ENCODE assay signal across 10 cellular contexts in the genomic region with DNA sequence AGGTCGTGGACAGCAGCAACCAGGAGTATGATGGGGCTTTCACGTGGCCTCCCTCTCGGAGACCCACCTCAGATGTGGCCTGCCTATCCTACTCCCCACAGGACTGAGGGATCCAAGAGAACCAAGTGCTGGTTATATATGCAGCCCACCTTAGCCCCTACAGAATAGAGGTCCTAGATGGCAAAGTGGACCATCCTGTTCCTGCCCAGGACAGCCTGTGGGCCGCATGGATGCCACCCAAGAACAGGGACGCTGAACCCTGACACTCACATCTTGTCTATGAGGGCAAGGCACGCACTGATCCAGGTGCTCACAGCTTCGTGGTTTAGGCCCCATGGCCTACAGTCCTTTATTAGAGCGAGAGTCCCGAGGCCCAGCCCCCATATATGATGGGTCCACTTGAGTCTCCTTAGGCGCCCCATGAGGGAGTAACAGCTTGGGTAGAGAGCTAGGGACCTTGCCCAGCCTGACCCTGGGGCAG. TPM values are rescaled to one million over a fixed set of nuclear protein-coding genes. Genes with fewer than 3 reads are reported as not detected.
DNase-seq lines count a peak whose midpoint lies in the region; ATAC-seq, FAIRE-seq and TF ChIP-seq lines count a peak whose summit lies in the region.
"Had no signal": no experiment of that assay in that cellular context is flagged by ENCODE, and none has a peak within 500 bp of the region (broad histone marks: within the 10 kb centered on the region; RNA-seq: fewer than 3 reads in every experiment).

No MANE protein-coding gene starts in this region.

- H3K9me3 Mint-ChIP-seq in T-cell = no peaks in the 10 kb centered on the region

- DNase-seq in DMS79 treated with DMSO at 0.1 percent for 48 hours (lab: John Stamatoyannopoulos, UW) (peak; percentile 29), DMS79 (lab: John Stamatoyannopoulos, UW) (no peak), T-cell (no peak), kidney (no peak), NCI-H345 treated with DMSO at 0.1 percent for 48 hours (lab: John Stamatoyannopoulos, UW; ENCODE audit: unreplicated experiment) (no peak)

- H3K27ac Mint-ChIP-seq in T-cell = no peak overlapping the region

- intact Hi-C loops in kidney (cut with DNase I) = no loop called here

- CTCF ChIA-PET in T-cell (lab: Charles Lee) = interaction anchor here (0.6 to 1.6 kb wide), 7 partner anchors 14 to 151 kb away, joined by 3 to 8 read pairs (median 4); a partner anchor contains a TSS

- H3K27me3 ChIP-seq in iPS-15b (ENCODE audit: control insufficient read depth, insufficient read depth, low read length) (no peaks in the 10 kb centered on the region), stomach smooth muscle (ENCODE audit: control insufficient read depth in 1 of 2, insufficient read depth in 2 of 2, low read length in 2 of 2) (no peaks in the 10 kb centered on the region)

- peaks cover 12% of the 10 kb centered on the region for H3K36me3 ChIP-seq in iPS-15b (ENCODE audit: control insufficient read depth, insufficient read depth, low read length)
- H3K36me3 ChIP-seq in stomach smooth muscle (ENCODE audit: control insufficient read depth in 2 of 2, insufficient read depth in 2 of 2, low read length in 2 of 2) = peaks cover 6 to 16% of the 10 kb centered on the region in 2 donors
- peaks cover 7 to 10% of the 10 kb centered on the region in 2 donors for H3K36me3 ChIP-seq in kidney (ENCODE audit: control insufficient read depth in 1 of 2, insufficient read depth in 2 of 2, low read length in 2 of 2)

- H3K27me3 Mint-ChIP-seq in T-cell = no peaks in the 10 kb centered on the region

- no peak for FAIRE-seq in kidney (lab: Jason Lieb, UNC)
- FAIRE-seq: A204.1, astrocyte had no signal

- H3K27ac ChIP-seq in stomach smooth muscle (ENCODE audit: low read length) (peak overlapping the region; percentile 58), kidney (ENCODE audit: low read depth in 2 of 2, low read length in 2 of 2) (peak overlapping the region in 1 of 2 donors; percentile 74)

- peak overlapping the region in 2 of 3 donors; percentile 60 to 73 for H3K4me3 Mint-ChIP-seq in T-cell

- peaks cover 20 to 33% (median 28%) of the 10 kb centered on the region in 3 donors for H3K4me1 Mint-ChIP-seq in T-cell

- ATAC-seq in T-cell (replicated peaks in 1 of 4) (peak in 2 of 4 experiments; percentile 3 to 6), HG02642 (IDR thresholded peaks at IDR 0.05; ENCODE audit: poor library complexity, unreplicated experiment) (no peak)

- H3K4me1 ChIP-seq in iPS-15b (ENCODE audit: control insufficient read depth, insufficient read depth, low read length) = peaks cover 9% of the 10 kb centered on the region
- peaks cover 31% of the 10 kb centered on the region for H3K4me1 ChIP-seq in stomach smooth muscle (ENCODE audit: control insufficient read depth, insufficient read depth, low read length)
- peaks cover 3 to 23% of the 10 kb centered on the region in 2 donors for H3K4me1 ChIP-seq in kidney (ENCODE audit: control insufficient read depth in 1 of 2, insufficient read depth in 1 of 2, low read depth in 1 of 2, low read length in 2 of 2)

- H3K4me3 ChIP-seq in iPS-15b (ENCODE audit: low read depth, low read length) = no peak overlapping the region
- H3K4me3 ChIP-seq in stomach smooth muscle (ENCODE audit: low read length in 2 of 2) = no peak overlapping the region
- H3K4me3 ChIP-seq in kidney (ENCODE audit: low read length in 2 of 2) = no peak overlapping the region

- peak overlapping the region; percentile 28 for H3K9ac ChIP-seq in iPS-15b (ENCODE audit: low read depth, low read length)
- peak overlapping the region; percentile 62 to 71 for H3K9ac ChIP-seq in stomach smooth muscle (ENCODE audit: low read length in 2 of 2)
- H3K9ac ChIP-seq in kidney (ENCODE audit: low read length in 2 of 2) = peak overlapping the region in 1 of 2 donors; percentile 65

- POLR2A ChIA-PET in T-cell (lab: Charles Lee) = no interaction called here

- H3K36me3 Mint-ChIP-seq in T-cell = peaks cover 8% of the 10 kb centered on the region

- H3K9me3 ChIP-seq in iPS-15b (ENCODE audit: control insufficient read depth, insufficient read depth, low read length) = no peaks in the 10 kb centered on the region
- H3K9me3 ChIP-seq in stomach smooth muscle (ENCODE audit: control insufficient read depth in 2 of 2, low read length in 2 of 2) = no peaks in the 10 kb centered on the region
- H3K9me3 ChIP-seq in kidney (ENCODE audit: control insufficient read depth in 1 of 2, low read length in 2 of 2) = no peaks in the 10 kb centered on the region

- TF ChIP-seq CTCF in kidney (IDR thresholded peaks at IDR 0.05; ENCODE audit: borderline replicate concordance, extremely low read depth, insufficient read depth) = no peak

RNA-seq across cellular contexts. Expression of a gene that starts 1.5 kb away (rescaled TPM):
- total RNA-seq in T-cell (10 to 100 TPM in 4 of 5 donors, 1 to 10 TPM in 1; 8.4 to 18.3 (median 14.6) TPM), kidney (10.8 TPM)
- polyA plus RNA-seq in kidney (ENCODE audit: insufficient read depth, low read depth, low replicate concordance) = 41.5 TPM

RNA-seq across cellular contexts. Expression of a gene that starts 6.4 kb away (rescaled TPM):
- total RNA-seq in T-cell (10 to 100 TPM in 4 of 5 donors, 1 to 10 TPM in 1; 8.3 to 27.8 (median 24.5) TPM), kidney (16.9 TPM)
- polyA plus RNA-seq in kidney (ENCODE audit: insufficient read depth, low read depth, low replicate concordance) = 7.7 TPM

RNA-seq across cellular contexts. Expression of a gene that starts 30.6 kb away (rescaled TPM):
- 100 to 1,000 TPM; 374 to 574 (median 403) TPM for total RNA-seq in T-cell
- 229 TPM for total RNA-seq in kidney
- 191 TPM for polyA plus RNA-seq in kidney (ENCODE audit: insufficient read depth, low read depth, low replicate concordance)

RNA-seq across cellular contexts. Expression of a gene that starts 37.1 kb away (rescaled TPM):
- total RNA-seq in T-cell = 10 to 100 TPM; 12.0 to 20.5 (median 18.9) TPM
- total RNA-seq in kidney = 13.3 TPM
- polyA plus RNA-seq in kidney (ENCODE audit: insufficient read depth, low read depth, low replicate concordance) = 12.6 TPM

RNA-seq across cellular contexts. Expression of a gene that starts 41.7 kb away (rescaled TPM):
- total RNA-seq in T-cell (10 to 100 TPM; 61.5 to 82.9 (median 79.3) TPM), kidney (142 TPM)
- 294 TPM for polyA plus RNA-seq in kidney (ENCODE audit: insufficient read depth, low read depth, low replicate concordance)
